ENCODE assay signal across 8 cellular contexts in the genomic region with DNA sequence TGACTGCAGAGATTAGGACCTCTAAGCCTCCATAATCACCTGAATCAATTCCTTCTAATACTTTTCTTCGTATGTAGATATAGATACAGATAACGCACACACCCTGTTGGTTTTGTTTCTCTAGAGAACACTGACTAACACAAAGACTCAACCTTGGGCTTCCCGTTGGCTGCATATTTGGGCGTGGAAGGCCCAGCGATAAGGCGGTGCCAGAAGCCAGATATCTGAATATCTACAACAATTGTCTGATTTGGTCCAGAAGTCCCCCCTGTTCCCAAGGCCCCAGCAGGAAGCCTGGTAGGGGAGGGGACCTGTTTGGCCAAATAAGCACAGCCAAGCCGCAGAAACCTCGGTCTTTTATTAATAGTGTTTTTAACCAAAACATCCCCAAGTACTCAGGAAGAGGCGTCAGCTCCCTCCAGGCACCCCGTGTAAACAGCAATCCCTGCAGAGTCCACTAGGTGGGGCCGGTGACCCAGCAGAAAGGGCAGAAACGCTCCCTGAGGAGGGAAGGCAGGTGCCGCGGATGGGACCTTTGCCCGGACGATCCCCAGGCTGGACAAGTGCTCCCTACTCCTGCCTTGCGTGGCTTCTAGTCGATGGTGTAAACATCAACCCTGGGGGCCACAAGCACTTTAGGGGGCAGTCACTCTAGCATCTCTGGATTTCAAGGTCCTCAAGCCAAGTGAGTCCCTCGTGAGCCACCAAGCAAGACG. TPM values are rescaled to one million over a fixed set of nuclear protein-coding genes. Genes with fewer than 3 reads are reported as not detected.
A peak's percentile ranks its signal among the peaks of the same experiment; 100 is the strongest.
DNase-seq lines count a peak whose midpoint lies in the region; ATAC-seq, FAIRE-seq and TF ChIP-seq lines count a peak whose summit lies in the region.

No MANE protein-coding gene starts in this region.

- peaks cover 3% of the 10 kb centered on the region for H3K79me2 ChIP-seq in parathyroid adenoma

- peak; percentile 95 for FAIRE-seq in HTR-8/SVneo (lab: Jason Lieb, UNC)

- no peak overlapping the region for H3K4me2 ChIP-seq in parathyroid adenoma (ENCODE audit: low read length)

- H2AFZ ChIP-seq in parathyroid adenoma, result peak overlapping the region; percentile 52

- no peaks in the 10 kb centered on the region for H3K36me3 ChIP-seq in parathyroid adenoma (ENCODE audit: control insufficient read depth, insufficient read depth, low read length)
- H3K36me3 ChIP-seq in tibial nerve, result no peaks in the 10 kb centered on the region

- WGBS in tibial nerve, 2 donors, result 16 to 23% methylated on average over 18 to 20 of the region's 20 CpGs

- H3K9ac ChIP-seq in parathyroid adenoma, result no peak overlapping the region

- peak; percentile 29 for DNase-seq in DMS79 (lab: John Stamatoyannopoulos, UW)
- peak; percentile 89 for DNase-seq in HTR-8/SVneo (ENCODE audit: insufficient read length, low spot score)
- DNase-seq in SK-N-DZ (ENCODE audit: low spot score), result peak; percentile 65
- peak; percentile 82 for DNase-seq in activated naive CD4-positive, alpha-beta T cell treated with anti-CD3 and anti-CD28 coated beads, Interleukin-2, amount 50 U/mL, for 16 hours
- peak; percentile 76 for DNase-seq in glomerular visceral epithelial cell (ENCODE audit: extremely low spot score)
- DNase-seq in tibial nerve (ENCODE audit: low spot score in 2 of 2), result peak; percentile 79 to 89

- no peak for ATAC-seq in GM21576 (IDR thresholded peaks at IDR 0.05; ENCODE audit: unreplicated experiment)

- H3K4me3 ChIP-seq in parathyroid adenoma (ENCODE audit: low read depth, low read length) (no peak overlapping the region), tibial nerve (no peak overlapping the region)

- TF ChIP-seq EP300 in tibial nerve (IDR thresholded peaks at IDR 0.05), result peak in 1 of 2 donors; percentile 45

- peak overlapping the region; percentile 33 for H3K27ac ChIP-seq in parathyroid adenoma
- peak overlapping the region; percentile 3 to 62 (median 46) for H3K27ac ChIP-seq in tibial nerve

- no peaks in the 10 kb centered on the region for H3K4me1 ChIP-seq in parathyroid adenoma
- H3K4me1 ChIP-seq in tibial nerve, result peaks cover 0 to 22% (median 12%) of the 10 kb centered on the region in 4 donors

- H3K9me3 ChIP-seq in parathyroid adenoma (ENCODE audit: control insufficient read depth, low read length) (no peaks in the 10 kb centered on the region), tibial nerve (no peaks in the 10 kb centered on the region)

- H3K27me3 ChIP-seq in parathyroid adenoma (ENCODE audit: control insufficient read depth, insufficient read depth, low read length), result no peaks in the 10 kb centered on the region
- H3K27me3 ChIP-seq in tibial nerve, result peaks cover 0 to 6% of the 10 kb centered on the region in 2 donors

- TF ChIP-seq POLR2A in tibial nerve (IDR thresholded peaks at IDR 0.05), result no peak

- peak; percentile 97 for TF ChIP-seq CTCF in parathyroid adenoma (IDR thresholded peaks at IDR 0.05)
- TF ChIP-seq CTCF in tibial nerve (IDR thresholded peaks at IDR 0.05), result peak; percentile 87 to 94 (median 91)

RNA-seq across cellular contexts. Expression of gene ABR, which starts 56.9 kb away (rescaled TPM):
- 17.6 and 19.4 TPM in 2 replicates for polyA plus RNA-seq in SK-N-DZ (2014; cell fraction: cytosol; rRNA removed)
- 13.4 and 20.1 TPM in 2 replicates for polyA plus RNA-seq in SK-N-DZ (2014; cell fraction: nucleus; rRNA removed)
- 100 to 1,000 TPM in 2 of 4 donors, 10 to 100 TPM in 2; 88.8 to 193 (median 133) TPM for total RNA-seq in tibial nerve

Comparison
In these comparisons a context has a peak if more than half of its experiments do, and no peak if none do; other contexts are left out.
1. DNase-seq: peak in every context shown above with its lines; median percentile 89 in HTR-8/SVneo; 84 in tibial nerve; 82 in activated naive CD4-positive, alpha-beta T cell treated with anti-CD3 and anti-CD28 coated beads, Interleukin-2, amount 50 U/mL, for 16 hours; 76 in glomerular visceral epithelial cell; 65 in SK-N-DZ; 29 in DMS79.